ENCODE assay signal across 21 cellular contexts in genomic region chr2:78411284-78411683, GRCh38.
DNase-seq lines count a peak whose midpoint lies in the region; ATAC-seq and TF ChIP-seq lines count a peak whose summit lies in the region.
"Had no signal": no experiment of that assay in that cellular context is flagged by ENCODE, and none has a peak within 500 bp of the region (broad histone marks: within the 10 kb centered on the region; RNA-seq: fewer than 3 reads in every experiment).

No MANE protein-coding gene starts in this region.

- no peaks in the 10 kb centered on the region for H4K20me1 ChIP-seq in SK-N-SH (ENCODE audit: insufficient read depth)
- H4K20me1 ChIP-seq: BLaER1 had no signal

- no peaks in the 10 kb centered on the region for H3K79me2 ChIP-seq in SK-N-SH (ENCODE audit: insufficient read depth)

- no peak overlapping the region for H2AFZ ChIP-seq in SK-N-SH (ENCODE audit: low read depth)
- H2AFZ ChIP-seq: GM23338 had no signal

- DNase-seq in SK-N-SH = no peak
- peak; percentile 58 for DNase-seq in NCI-H2227 treated with DMSO at 0.1 percent for 48 hours (lab: John Stamatoyannopoulos, UW)
- DNase-seq in foreskin melanocyte = peak; percentile 14
- DNase-seq in retina = peak; percentile 61
- no peak for DNase-seq in activated CD8-positive, alpha-beta memory T cell treated with anti-CD3 and anti-CD28 coated beads, Interleukin-2, amount 10 ng/mL, durations not matched to agents 7 days and 5 days
- no peak for DNase-seq in T-helper 1 cell
- DNase-seq: CD4-positive, alpha-beta T cell; CD8-positive, alpha-beta memory T cell; DMS 273 treated with DMSO at 0.1 percent for 48 hours; DMS79; EL; GDM1; H9 had no signal

- H3K9me2 ChIP-seq in SK-N-SH = no peaks in the 10 kb centered on the region

- no peak for TF ChIP-seq CTCF in SK-N-SH (IDR thresholded peaks at IDR 0.05)

- H3K27ac ChIP-seq in SK-N-SH (ENCODE audit: low read depth in 2 of 2, low read length in 1 of 2) = no peak overlapping the region
- H3K27ac ChIP-seq: BLaER1, C4-2B had no signal

- no peaks in the 10 kb centered on the region for H3K9me3 ChIP-seq in SK-N-SH
- H3K9me3 ChIP-seq: BLaER1 had no signal

- H3K4me1 ChIP-seq in SK-N-SH (ENCODE audit: control insufficient read depth in 1 of 2, insufficient read depth in 2 of 2, low read depth in 1 of 2, low read length in 1 of 2) = no peaks in the 10 kb centered on the region; a peak in 2 of 4 replicates
- H3K4me1 ChIP-seq: BLaER1 had no signal

- no peak for ATAC-seq in SK-N-SH treated with all-trans-retinoic acid at 6 μM for 48 hours
- no peak for ATAC-seq in HG03139 (IDR thresholded peaks at IDR 0.05; ENCODE audit: unreplicated experiment)
- no peak for ATAC-seq in activated CD8-positive, alpha-beta memory T cell treated with anti-CD3 and anti-CD28 coated beads, Interleukin-2, amount 10 ng/mL, durations not matched to agents 7 days and 5 days
- ATAC-seq: GM12878, GM23338, HCT116 had no signal

- H3K27me3 Mint-ChIP-seq in activated CD8-positive, alpha-beta memory T cell treated with anti-CD3 and anti-CD28 coated beads, Interleukin-2, amount 10 ng/mL, durations not matched to agents 7 days and 5 days = no peaks in the 10 kb centered on the region
- H3K27me3 Mint-ChIP-seq: B cell; CD4-positive, alpha-beta T cell; CD8-positive, alpha-beta memory T cell had no signal

- no peak overlapping the region for H3K9ac ChIP-seq in SK-N-SH
- H3K9ac ChIP-seq: BLaER1 had no signal

- no peak overlapping the region for H3K4me3 ChIP-seq in SK-N-SH (ENCODE audit: low read depth in 2 of 2, low read length in 1 of 2)
- H3K4me3 ChIP-seq: BLaER1, GM12878, GM23338 had no signal

- H3K27me3 ChIP-seq in SK-N-SH (ENCODE audit: insufficient read depth) = no peaks in the 10 kb centered on the region
- H3K27me3 ChIP-seq: BLaER1 had no signal

- 19% methylated on average over 1 of the region's 1 CpG for WGBS in SK-N-SH (ENCODE audit: low lambda C conversion rate)

- no peak overlapping the region for H3K27ac Mint-ChIP-seq in activated CD8-positive, alpha-beta memory T cell treated with anti-CD3 and anti-CD28 coated beads, Interleukin-2, amount 10 ng/mL, durations not matched to agents 7 days and 5 days
- H3K27ac Mint-ChIP-seq: B cell; CD4-positive, alpha-beta T cell; CD8-positive, alpha-beta memory T cell; GM23338; H9 had no signal

- H3K9me3 Mint-ChIP-seq in activated CD8-positive, alpha-beta memory T cell treated with anti-CD3 and anti-CD28 coated beads, Interleukin-2, amount 10 ng/mL, durations not matched to agents 7 days and 5 days (ENCODE audit: low read depth) = peaks cover 13% of the 10 kb centered on the region
- H3K9me3 Mint-ChIP-seq: GM23338 had no signal

- H3K4me1 Mint-ChIP-seq in activated CD8-positive, alpha-beta memory T cell treated with anti-CD3 and anti-CD28 coated beads, Interleukin-2, amount 10 ng/mL, durations not matched to agents 7 days and 5 days = no peaks in the 10 kb centered on the region
- H3K4me1 Mint-ChIP-seq: B cell; CD8-positive, alpha-beta memory T cell; GM23338; H9 had no signal

- no peak for TF ChIP-seq EP300 in SK-N-SH (IDR thresholded peaks at IDR 0.05; ENCODE audit: borderline replicate concordance in 1 of 2, low read depth in 1 of 2, low read length in 1 of 2)

- TF ChIP-seq RAD21 in SK-N-SH (IDR thresholded peaks at IDR 0.05; ENCODE audit: low read length) = no peak

- CTCF ChIA-PET in SK-N-SH (lab: Yijun Ruan, JAX) = no interaction called here
- CTCF ChIA-PET in activated CD8-positive, alpha-beta memory T cell treated with anti-CD3 and anti-CD28 coated beads, Interleukin-2, amount 10 ng/mL, durations not matched to agents 7 days and 5 days (lab: Charles Lee) = no interaction called here

- POLR2A ChIA-PET in SK-N-SH (lab: Yijun Ruan, JAX) = no interaction called here

- no peaks in the 10 kb centered on the region for H3F3A ChIP-seq in SK-N-SH (replicated peaks; ENCODE audit: insufficient read depth)

- no peaks in the 10 kb centered on the region for H3K36me3 ChIP-seq in SK-N-SH (replicated peaks in 1 of 2; ENCODE audit: control insufficient read depth in 1 of 2, insufficient read depth in 2 of 2, low read length in 1 of 2)
- H3K36me3 ChIP-seq: BLaER1 had no signal

- no peak overlapping the region for H3K4me2 ChIP-seq in SK-N-SH
- H3K4me2 ChIP-seq: BLaER1, GM23338 had no signal

- no peaks in the 10 kb centered on the region for H3K36me3 Mint-ChIP-seq in activated CD8-positive, alpha-beta memory T cell treated with anti-CD3 and anti-CD28 coated beads, Interleukin-2, amount 10 ng/mL, durations not matched to agents 7 days and 5 days
- H3K36me3 Mint-ChIP-seq: CD8-positive, alpha-beta memory T cell had no signal

- no peak overlapping the region for H3K4me3 Mint-ChIP-seq in activated CD8-positive, alpha-beta memory T cell treated with anti-CD3 and anti-CD28 coated beads, Interleukin-2, amount 10 ng/mL, durations not matched to agents 7 days and 5 days
- H3K4me3 Mint-ChIP-seq: B cell; CD4-positive, alpha-beta T cell; CD8-positive, alpha-beta memory T cell; GM23338; H9 had no signal

TF ChIP-seq in SK-N-SH treated with all-trans-retinoic acid at 6 μM for 48 hours, 23 proteins besides CTCF, POLR2A, EP300 and RAD21:
- TF ChIP-seq BACH2 (CRISPR knock-in tag; IDR thresholded peaks at IDR 0.05; ENCODE audit: borderline replicate concordance) (no peak), ISL1 (CRISPR knock-in tag; IDR thresholded peaks at IDR 0.05) (0 out of 2 replicates have a peak, but pooled peaks have one; percentile 17), RARB (CRISPR knock-in tag; IDR thresholded peaks at IDR 0.05) (no peak), ZFP30 (CRISPR knock-in tag; IDR thresholded peaks at IDR 0.05) (no peak), SNAI2 (CRISPR knock-in tag; IDR thresholded peaks at IDR 0.05) (no peak), ZFP3 (CRISPR knock-in tag; IDR thresholded peaks at IDR 0.05) (no peak)
- TF ChIP-seq, protein P1, sequence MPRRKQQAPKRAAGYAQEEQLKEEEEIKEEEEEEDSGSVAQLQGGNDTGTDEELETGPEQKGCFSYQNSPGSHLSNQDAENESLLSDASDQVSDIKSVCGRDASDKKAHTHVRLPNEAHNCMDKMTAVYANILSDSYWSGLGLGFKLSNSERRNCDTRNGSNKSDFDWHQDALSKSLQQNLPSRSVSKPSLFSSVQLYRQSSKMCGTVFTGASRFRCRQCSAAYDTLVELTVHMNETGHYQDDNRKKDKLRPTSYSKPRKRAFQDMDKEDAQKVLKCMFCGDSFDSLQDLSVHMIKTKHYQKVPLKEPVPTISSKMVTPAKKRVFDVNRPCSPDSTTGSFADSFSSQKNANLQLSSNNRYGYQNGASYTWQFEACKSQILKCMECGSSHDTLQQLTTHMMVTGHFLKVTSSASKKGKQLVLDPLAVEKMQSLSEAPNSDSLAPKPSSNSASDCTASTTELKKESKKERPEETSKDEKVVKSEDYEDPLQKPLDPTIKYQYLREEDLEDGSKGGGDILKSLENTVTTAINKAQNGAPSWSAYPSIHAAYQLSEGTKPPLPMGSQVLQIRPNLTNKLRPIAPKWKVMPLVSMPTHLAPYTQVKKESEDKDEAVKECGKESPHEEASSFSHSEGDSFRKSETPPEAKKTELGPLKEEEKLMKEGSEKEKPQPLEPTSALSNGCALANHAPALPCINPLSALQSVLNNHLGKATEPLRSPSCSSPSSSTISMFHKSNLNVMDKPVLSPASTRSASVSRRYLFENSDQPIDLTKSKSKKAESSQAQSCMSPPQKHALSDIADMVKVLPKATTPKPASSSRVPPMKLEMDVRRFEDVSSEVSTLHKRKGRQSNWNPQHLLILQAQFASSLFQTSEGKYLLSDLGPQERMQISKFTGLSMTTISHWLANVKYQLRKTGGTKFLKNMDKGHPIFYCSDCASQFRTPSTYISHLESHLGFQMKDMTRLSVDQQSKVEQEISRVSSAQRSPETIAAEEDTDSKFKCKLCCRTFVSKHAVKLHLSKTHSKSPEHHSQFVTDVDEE (CRISPR knock-in tag; IDR thresholded peaks at IDR 0.05) = no peak

TF ChIP-seq in SK-N-SH, 30 proteins besides CTCF, POLR2A, EP300 and RAD21 (continues in another document):
- no peak for TF ChIP-seq MAX (IDR thresholded peaks at IDR 0.05; ENCODE audit: low read depth)
- TF ChIP-seq SMC3 (IDR thresholded peaks at IDR 0.05; ENCODE audit: low read depth, low read length) = no peak
- no peak for TF ChIP-seq TAF1 (IDR thresholded peaks at IDR 0.05; ENCODE audit: borderline replicate concordance, low read depth, low read length)
- no peak for TF ChIP-seq SIN3A (IDR thresholded peaks at IDR 0.05; ENCODE audit: borderline replicate concordance, low read depth, low read length)
- TF ChIP-seq USF2 (IDR thresholded peaks at IDR 0.05; ENCODE audit: borderline replicate concordance, low read depth, low read length) = no peak

Comparison
In these comparisons a context has a peak if more than half of its experiments do, and no peak if none do; other contexts are left out.
1. DNase-seq: peak in NCI-H2227 treated with DMSO at 0.1 percent for 48 hours (single experiment), foreskin melanocyte (single experiment) and retina (single experiment); none in SK-N-SH (single experiment), activated CD8-positive, alpha-beta memory T cell treated with anti-CD3 and anti-CD28 coated beads, Interleukin-2, amount 10 ng/mL, durations not matched to agents 7 days and 5 days (single experiment) and T-helper 1 cell (0 of 5).